In genomic region chr6:53103993-53104675, GRCh38 we compare ENCODE assay signal across 9 cellular contexts. TPM values are rescaled to one million over a fixed set of nuclear protein-coding genes. Genes with fewer than 3 reads are reported as not detected.
DNase-seq lines count a peak whose midpoint lies in the region; ATAC-seq and TF ChIP-seq lines count a peak whose summit lies in the region.
"Had no signal": no experiment of that assay in that cellular context is flagged by ENCODE, and none has a peak within 500 bp of the region (broad histone marks: within the 10 kb centered on the region; RNA-seq: fewer than 3 reads in every experiment).

No MANE protein-coding gene starts in this region.

- H3K27me3 ChIP-seq in H9 (ENCODE audit: insufficient read depth, low read length) (no peaks in the 10 kb centered on the region), PC-9 (ENCODE audit: insufficient read depth, low read depth) (no peaks in the 10 kb centered on the region)

- no peak overlapping the region for H4K91ac ChIP-seq in H9 (ENCODE audit: insufficient read length, low read depth, low read length)

- H3K36me3 Mint-ChIP-seq in H9 (ENCODE audit: insufficient read depth in 1 of 3, low read depth in 3 of 3) = peaks cover 0 to 12% (median 2%) of the 10 kb centered on the region in 3 experiments; a peak in 3 of 7 replicates

- H2AFZ ChIP-seq in H9 (ENCODE audit: low read length) = no peak overlapping the region
- H2AFZ ChIP-seq in PC-9 = no peak overlapping the region

- intact Hi-C loops in PC-9 (cut with micrococcal nuclease; ENCODE audit: unreplicated experiment) = loop anchor here (1.0 to 10.0 kb wide), 6 partner anchors 64 to 851 kb away; no protein-coding TSS in a partner anchor

- H2AK5ac ChIP-seq in H9 (ENCODE audit: insufficient read length, low read length) = no peak overlapping the region

- H3K79me2 ChIP-seq in H9 (ENCODE audit: insufficient read depth, low read length) (no peaks in the 10 kb centered on the region), PC-9 (ENCODE audit: low read depth) (no peaks in the 10 kb centered on the region)

- no peak overlapping the region for H2BK15ac ChIP-seq in H9 (ENCODE audit: low read depth, low read length)

- no peaks in the 10 kb centered on the region for H4K20me1 ChIP-seq in H9 (ENCODE audit: control insufficient read depth, insufficient read depth, insufficient read length)
- no peaks in the 10 kb centered on the region for H4K20me1 ChIP-seq in PC-9 (ENCODE audit: insufficient read depth)

- no peak overlapping the region for H3K14ac ChIP-seq in H9 (ENCODE audit: insufficient read depth, low read length)

- no peak overlapping the region for H3K4me3 Mint-ChIP-seq in H9

- H2BK12ac ChIP-seq in H9 (ENCODE audit: insufficient read length, low read depth, low read length) = no peak overlapping the region

- H3K4me1 ChIP-seq in H9 (ENCODE audit: insufficient read depth, low read length) (no peaks in the 10 kb centered on the region), PC-9 (replicated peaks; ENCODE audit: insufficient read depth) (peaks cover 12% of the 10 kb centered on the region)

- TF ChIP-seq CTCF in H9 (conservative IDR thresholded peaks at IDR 0.05) = peak; percentile 53; the same call in 2 of the 3 replicates
- peak; percentile 69 for TF ChIP-seq CTCF in PC-9 (conservative IDR thresholded peaks at IDR 0.05)
- TF ChIP-seq CTCF in foreskin fibroblast (IDR thresholded peaks at IDR 0.05; ENCODE audit: low read depth, low read length) = peak; percentile 10

- H3K4me2 ChIP-seq in H9 (ENCODE audit: insufficient read depth, insufficient read length, low read length) = no peak overlapping the region
- no peak overlapping the region for H3K4me2 ChIP-seq in PC-9

- peak; percentile 18 for DNase-seq in AG08395 (ENCODE audit: low spot score)
- DNase-seq in H9 = no peak
- peak; percentile 21 to 42 for DNase-seq in PC-9
- DNase-seq in foreskin fibroblast = peak in 1 of 2 donors; percentile 36
- no peak for DNase-seq in stimulated activated CD4-positive, alpha-beta T cell treated with anti-CD3 and anti-CD28 coated beads, Interleukin-1b, Interleukin-23, amount 100 ng/mL, for 48 hours
- DNase-seq: activated CD4-positive, CD25-positive, alpha-beta regulatory T cell treated with anti-CD3 and anti-CD28 coated beads, Interleukin-2, amount 50 U/mL, for 72 hours had no signal

- no peak overlapping the region for H3T11ph ChIP-seq in H9 (ENCODE audit: low read length)

- peaks cover 2% of the 10 kb centered on the region; the same call in 1 of the 2 replicates for H3K36me3 ChIP-seq in PC-9 (ENCODE audit: low read depth)

- ATAC-seq in GM19035 (IDR thresholded peaks at IDR 0.05; ENCODE audit: unreplicated experiment) (no peak), GM19452 (IDR thresholded peaks at IDR 0.05; ENCODE audit: unreplicated experiment) (no peak), GM19395 (IDR thresholded peaks at IDR 0.05; ENCODE audit: unreplicated experiment) (no peak)

- no peak overlapping the region for H2BK20ac ChIP-seq in H9 (ENCODE audit: low read depth, low read length, poor library complexity, severe bottlenecking)

- H3K23ac ChIP-seq in H9 (ENCODE audit: insufficient read length, low read depth, low read length) = no peak overlapping the region

- no peak overlapping the region for H2BK5ac ChIP-seq in H9 (ENCODE audit: insufficient read length, low read length)

- no peak overlapping the region for H3K18ac ChIP-seq in H9 (ENCODE audit: insufficient read length, low read depth, low read length)

- WGBS in H9 (ENCODE audit: extremely low coverage, insufficient read length, low lambda C conversion rate) = no CpG with 5 or more reads among the region's 3 CpGs

- peaks cover 11 to 15% of the 10 kb centered on the region in 2 experiments for H3K4me1 Mint-ChIP-seq in H9

- no peak overlapping the region for H3K27ac Mint-ChIP-seq in H9

- H3K9me2 ChIP-seq in PC-9 (ENCODE audit: insufficient read depth) = no peaks in the 10 kb centered on the region

- no peak overlapping the region for H3K9ac ChIP-seq in H9 (ENCODE audit: extremely low read depth, insufficient read length, low read length)

- no peak overlapping the region for H4K8ac ChIP-seq in H9 (replicated peaks; ENCODE audit: insufficient read length, low read depth, low read length)

- no peaks in the 10 kb centered on the region for H3K79me1 ChIP-seq in H9 (ENCODE audit: insufficient read depth, low read depth, low read length, poor library complexity, severe bottlenecking)

- no peaks in the 10 kb centered on the region for H3K23me2 ChIP-seq in H9 (ENCODE audit: insufficient read length, low read depth, low read length, poor library complexity, severe bottlenecking)

- no peak overlapping the region for H3K27ac ChIP-seq in H9 (ENCODE audit: insufficient read length, low read depth, low read length)
- H3K27ac ChIP-seq in PC-9 = no peak overlapping the region

- TSS peak; percentile 5 for BruUV-seq in PC-9 (replicated peaks; lab: Mats Ljungman, UMichigan)

- H3K9me3 Mint-ChIP-seq in H9 = no peaks in the 10 kb centered on the region

- H3K27me3 Mint-ChIP-seq in H9 (ENCODE audit: low read depth) = no peaks in the 10 kb centered on the region

- CTCF ChIA-PET in PC-9 (lab: Charles Lee) = interaction anchor here (0.6 to 1.2 kb wide), 7 partner anchors 8 to 851 kb away, joined by 3 to 15 read pairs (median 3); no protein-coding TSS in a partner anchor

- POLR2A ChIA-PET in PC-9 (lab: Charles Lee; ENCODE audit: unreplicated experiment) = no interaction called here

- H3F3A ChIP-seq in PC-9 (ENCODE audit: insufficient read depth, low read depth) = peaks cover 10% of the 10 kb centered on the region; the same call in 1 of the 2 replicates

- H3K9me3 ChIP-seq in H9 (ENCODE audit: control insufficient read depth, low read depth, low read length) (no peaks in the 10 kb centered on the region), PC-9 (ENCODE audit: insufficient read depth, low read depth) (no peaks in the 10 kb centered on the region)

- no peak overlapping the region for H3K56ac ChIP-seq in H9 (ENCODE audit: insufficient read length, low read depth, low read length)

- no peak overlapping the region for H2BK120ac ChIP-seq in H9 (ENCODE audit: low read depth, low read length, poor library complexity, severe bottlenecking)

- no peak overlapping the region for H4K5ac ChIP-seq in H9 (ENCODE audit: insufficient read length, low read depth, low read length)

- H3K4ac ChIP-seq in H9 (ENCODE audit: low read depth, low read length) = no peak overlapping the region

- no peak overlapping the region for H3K4me3 ChIP-seq in PC-9
- H3K4me3 ChIP-seq in foreskin fibroblast (ENCODE audit: low read depth in 1 of 2, low read length in 2 of 2) = no peak overlapping the region

RNA-seq across cellular contexts. Expression of gene FBXO9, which starts 38.9 kb away (rescaled TPM):
- 62.5 and 68.4 TPM in 2 replicates for total RNA-seq in H9 (2021)
- 49.9 and 56.5 TPM in 2 replicates for total RNA-seq in PC-9 (2021)

RNA-seq across cellular contexts. Expression of gene CILK1, which starts 42.5 kb away (rescaled TPM):
- 7.3 and 7.7 TPM in 2 replicates for total RNA-seq in H9 (2021)
- 7.0 and 8.0 TPM in 2 replicates for total RNA-seq in PC-9 (2021)

RNA-seq across cellular contexts. Expression of gene GCM1, which starts 44.5 kb away (rescaled TPM):
- total RNA-seq in H9 (2021) (0.07 TPM in 1 of 2 replicates, not detected in the other), PC-9 (2021) (0.13 TPM in 2 replicates)

Comparison
In these comparisons a context has a peak if more than half of its experiments do, and no peak if none do; other contexts are left out.
1. DNase-seq: peak in AG08395 (single experiment) and PC-9 (2 of 2); none in H9 (single experiment) and stimulated activated CD4-positive, alpha-beta T cell treated with anti-CD3 and anti-CD28 coated beads, Interleukin-1b, Interleukin-23, amount 100 ng/mL, for 48 hours (single experiment).
2. CTCF ChIP-seq: peak in every context shown above with its lines; median percentile 69 in PC-9; 53 in H9; 10 in foreskin fibroblast.